ENCODE assay signal across 8 cellular contexts in genomic region chr19:35740423-35741215, GRCh38. TPM values are rescaled to one million over a fixed set of nuclear protein-coding genes. Genes with fewer than 3 reads are reported as not detected.
DNase-seq lines count a peak whose midpoint lies in the region; ATAC-seq and TF ChIP-seq lines count a peak whose summit lies in the region.

No MANE protein-coding gene starts in this region.

- ATAC-seq in HG03432 (IDR thresholded peaks at IDR 0.05; ENCODE audit: unreplicated experiment) (peak; percentile 59), left colon (peak; percentile 76)

- intact Hi-C loops in left colon (cut with DNase I, micrococcal nuclease), result no loop called here

- DNase-seq in Ammon's horn (ENCODE audit: low spot score), result peak; percentile 99
- peak; percentile 95 for DNase-seq in NCI-H460 (ENCODE audit: extremely low read depth, low read depth)
- peak; percentile 88 for DNase-seq in activated CD4-positive, alpha-beta T cell treated with anti-CD3 and anti-CD28 coated beads for 1 hour
- peak; percentile 100 for DNase-seq in cerebellum (ENCODE audit: low spot score)
- peak; percentile 98 to 99 for DNase-seq in left colon
- DNase-seq in stimulated activated CD4-positive, alpha-beta T cell treated with anti-CD3 and anti-CD28 coated beads, Interleukin-1b, Interleukin-23, amount 100 ng/mL, for 4 hours (ENCODE audit: low read depth in 2 of 2), result peak; percentile 88 to 93

- TF ChIP-seq POLR2A in GM19099 (IDR thresholded peaks at IDR 0.05; ENCODE audit: extremely low read depth, insufficient read length, low read depth), result peak; percentile 68

RNA-seq across cellular contexts. Expression of gene IGFLR1, which starts 1.6 kb away (rescaled TPM):
- total RNA-seq in NCI-H460 (2014; rRNA removed; shearing (Covaris generic)), result 0.49 and 1.6 TPM in 2 replicates
- 4.9 and 12.9 TPM in 2 replicates for polyA plus RNA-seq in NCI-H460 (2014; cell fraction: nucleus; rRNA removed)
- total RNA-seq in cerebellum (1.3 TPM), left colon (1 to 10 TPM; 4.1 to 7.7 TPM)

RNA-seq across cellular contexts. Expression of gene U2AF1L4, which starts 4.6 kb away (rescaled TPM):
- total RNA-seq in NCI-H460 (2014; rRNA removed; shearing (Covaris generic)), result 21.0 and 21.8 TPM in 2 replicates
- polyA plus RNA-seq in NCI-H460 (2014; cell fraction: nucleus; rRNA removed), result 52.1 and 79.4 TPM in 2 replicates
- total RNA-seq in cerebellum (8.6 TPM), left colon (10 to 100 TPM; 14.5 to 17.3 TPM)

RNA-seq across cellular contexts. Expression of gene PSENEN, which starts 4.8 kb away (rescaled TPM):
- total RNA-seq in NCI-H460 (2014; rRNA removed; shearing (Covaris generic)), result 63.8 and 70.6 TPM in 2 replicates
- 31.5 and 53.0 TPM in 2 replicates for polyA plus RNA-seq in NCI-H460 (2014; cell fraction: nucleus; rRNA removed)
- 11.3 TPM for total RNA-seq in cerebellum
- 10 to 100 TPM; 82.2 to 86.0 TPM for total RNA-seq in left colon

RNA-seq across cellular contexts. Expression of gene LIN37, which starts 7.8 kb away (rescaled TPM):
- total RNA-seq in NCI-H460 (2014; rRNA removed; shearing (Covaris generic)), result 7.0 and 8.4 TPM in 2 replicates
- polyA plus RNA-seq in NCI-H460 (2014; cell fraction: nucleus; rRNA removed), result 25.4 and 28.2 TPM in 2 replicates
- 11.1 TPM for total RNA-seq in cerebellum
- total RNA-seq in left colon, result 1 to 10 TPM; 5.9 to 6.1 TPM

RNA-seq across cellular contexts. Expression of gene HSPB6, which starts 16.2 kb away (rescaled TPM):
- total RNA-seq in NCI-H460 (2014; rRNA removed; shearing (Covaris generic)), result 3.7 and 6.7 TPM in 2 replicates
- 10.4 and 16.0 TPM in 2 replicates for polyA plus RNA-seq in NCI-H460 (2014; cell fraction: nucleus; rRNA removed)
- total RNA-seq in cerebellum (not detected), left colon (10 to 100 TPM in 1 of 2 donors, 1 to 10 TPM in 1; 4.5 to 16.4 TPM)

Comparison
In these comparisons a context has a peak if more than half of its experiments do, and no peak if none do; other contexts are left out.
1. Peak in every context shown above with its lines: DNase-seq and ATAC-seq.